ENCODE assay signal across 27 cellular contexts in genomic region chr2:209395652-209396051, GRCh38. TPM values are rescaled to one million over a fixed set of nuclear protein-coding genes. Genes with fewer than 3 reads are reported as not detected.
"Had no signal": no experiment of that assay in that cellular context is flagged by ENCODE, and none has a peak within 500 bp of the region (broad histone marks: within the 10 kb centered on the region; RNA-seq: fewer than 3 reads in every experiment).

No MANE protein-coding gene starts in this region.

- H3K27me3 Mint-ChIP-seq: stimulated activated naive CD8-positive, alpha-beta T cell treated with anti-CD3 and anti-CD28 coated beads, Interleukin-15, amount 100 ng/mL, for 72 hours had no signal

- H3K9me3 ChIP-seq: left lung, lower lobe of right lung, pancreas, prostate gland, spleen, tibial nerve, uterus had no signal

- ATAC-seq: left colon; left lung; lower lobe of right lung; natural killer cell; pancreas; right cardiac atrium; sciatic nerve; stimulated activated memory B cell treated with anti-CD40 and anti-IgM and Interleukin-4, amounts not matched to agents 10 μg/mL and 1 μg/mL and 100 μg/mL, for 72 hours; stimulated activated naive CD8-positive, alpha-beta T cell treated with anti-CD3 and anti-CD28 coated beads, Interleukin-15, amount 100 ng/mL, for 72 hours had no signal

- DNase-seq: hippocampal formation; kidney; left colon; left lung; lower lobe of right lung; mesendoderm; naive B cell; natural killer cell; nephron progenitor cell; pancreas; posterior cingulate gyrus; retina; right cardiac atrium; small intestine; spleen; stimulated activated CD4-positive, alpha-beta T cell treated with anti-CD3 and anti-CD28 coated beads, Interleukin-4, amount 100 ng/mL, for 4 hours; stimulated activated CD8-positive, alpha-beta memory T cell treated with anti-CD3 and anti-CD28 coated beads, Interleukin-4, amount 100 ng/mL, for 48 hours; stimulated activated naive CD4-positive, alpha-beta T cell treated with Interleukin-2 at 50 U/mL for 16 hours; stimulated activated naive CD8-positive, alpha-beta T cell treated with anti-CD3 and anti-CD28 coated beads, Interleukin-15, amount 100 ng/mL, for 72 hours; substantia nigra; uterus had no signal

- H3K27me3 ChIP-seq: left lung, tibial nerve, uterus had no signal

- H3K36me3 ChIP-seq: left lung, lower lobe of right lung, pancreas, prostate gland, spleen, tibial nerve, uterus had no signal

- H3K36me3 Mint-ChIP-seq: mesothelial cell of epicardium; naive B cell; natural killer cell; stimulated activated memory B cell treated with anti-CD40 and anti-IgM and Interleukin-4, amounts not matched to agents 10 μg/mL and 1 μg/mL and 100 μg/mL, for 72 hours; type B pancreatic cell had no signal

- H3K4me1 ChIP-seq: left lung, lower lobe of right lung, pancreas, prostate gland, spleen, uterus had no signal

- H3K4me1 Mint-ChIP-seq: mesothelial cell of epicardium; naive B cell; natural killer cell; nephron progenitor cell; stimulated activated memory B cell treated with anti-CD40 and anti-IgM and Interleukin-4, amounts not matched to agents 10 μg/mL and 1 μg/mL and 100 μg/mL, for 72 hours; stimulated activated naive CD8-positive, alpha-beta T cell treated with anti-CD3 and anti-CD28 coated beads, Interleukin-15, amount 100 ng/mL, for 72 hours had no signal

- H3K27ac Mint-ChIP-seq: mesothelial cell of epicardium; naive B cell; natural killer cell; nephron progenitor cell; stimulated activated memory B cell treated with anti-CD40 and anti-IgM and Interleukin-4, amounts not matched to agents 10 μg/mL and 1 μg/mL and 100 μg/mL, for 72 hours; stimulated activated naive CD8-positive, alpha-beta T cell treated with anti-CD3 and anti-CD28 coated beads, Interleukin-15, amount 100 ng/mL, for 72 hours; type B pancreatic cell had no signal

- H3K9me3 Mint-ChIP-seq: mesothelial cell of epicardium; nephron progenitor cell; stimulated activated memory B cell treated with anti-CD40 and anti-IgM and Interleukin-4, amounts not matched to agents 10 μg/mL and 1 μg/mL and 100 μg/mL, for 72 hours; stimulated activated naive CD8-positive, alpha-beta T cell treated with anti-CD3 and anti-CD28 coated beads, Interleukin-15, amount 100 ng/mL, for 72 hours; type B pancreatic cell had no signal

- H3K4me3 Mint-ChIP-seq: mesothelial cell of epicardium; naive B cell; natural killer cell; nephron progenitor cell; stimulated activated memory B cell treated with anti-CD40 and anti-IgM and Interleukin-4, amounts not matched to agents 10 μg/mL and 1 μg/mL and 100 μg/mL, for 72 hours; stimulated activated naive CD8-positive, alpha-beta T cell treated with anti-CD3 and anti-CD28 coated beads, Interleukin-15, amount 100 ng/mL, for 72 hours; type B pancreatic cell had no signal

- H3K4me3 ChIP-seq: left lung, lower lobe of right lung, pancreas, prostate gland, spleen, tibial nerve, uterus had no signal

- H3K27ac ChIP-seq: left lung, lower lobe of right lung, pancreas, prostate gland, spleen, tibial nerve, uterus had no signal

RNA-seq across cellular contexts. Expression of gene MAP2, which starts 28.2 kb away (rescaled TPM):
- total RNA-seq: natural killer cell had no signal
